ENCODE assay signal across 1 cellular context in genomic region chr14:68137704-68138619, GRCh38.
TF ChIP-seq lines count a peak whose summit lies in the region.

No MANE protein-coding gene starts in this region.

TF ChIP-seq in HEK293, 187 proteins besides CTCF, POLR2A, EP300 and RAD21 (continued from another document):
- no peak for TF ChIP-seq ZSCAN5A (tag by site-specific recombination; IDR thresholded peaks at IDR 0.05)
- no peak for TF ChIP-seq ZNF571 (tag by site-specific recombination; IDR thresholded peaks at IDR 0.05)
- TF ChIP-seq ZNF610 (tag by site-specific recombination; IDR thresholded peaks at IDR 0.05; ENCODE audit: borderline replicate concordance), result no peak
- TF ChIP-seq REPIN1 (tag by site-specific recombination; IDR thresholded peaks at IDR 0.05; ENCODE audit: low read depth), result no peak
- TF ChIP-seq GLI4 (tag by site-specific recombination; IDR thresholded peaks at IDR 0.05), result no peak
- no peak for TF ChIP-seq ZNF426 (tag by site-specific recombination; IDR thresholded peaks at IDR 0.05)
- TF ChIP-seq ZSCAN16 (tag by site-specific recombination; IDR thresholded peaks at IDR 0.05), result peak; percentile 91
- no peak; the same call in 1 of the 2 replicates for TF ChIP-seq ZNF324 (tag by site-specific recombination; IDR thresholded peaks at IDR 0.05)
- TF ChIP-seq PRDM4 (tag by site-specific recombination; IDR thresholded peaks at IDR 0.05), result peak; percentile 38; the same call in 1 of the 2 replicates
- no peak for TF ChIP-seq ZNF157 (tag by site-specific recombination; IDR thresholded peaks at IDR 0.05)
- TF ChIP-seq ZNF621 (tag by site-specific recombination; IDR thresholded peaks at IDR 0.05), result no peak
- TF ChIP-seq ZNF664 (tag by site-specific recombination; IDR thresholded peaks at IDR 0.05), result no peak
- TF ChIP-seq PBX3 (CRISPR knock-in tag; IDR thresholded peaks at IDR 0.05), result no peak
- TF ChIP-seq ZNF670 (tag by site-specific recombination; IDR thresholded peaks at IDR 0.05; ENCODE audit: low read depth), result no peak
- no peak for TF ChIP-seq ZNF449 (tag by site-specific recombination; IDR thresholded peaks at IDR 0.05)
- peak; percentile 77 for TF ChIP-seq ZBTB21 (tag by site-specific recombination; IDR thresholded peaks at IDR 0.05)
- TF ChIP-seq GLIS2 (tag by site-specific recombination; IDR thresholded peaks at IDR 0.05), result no peak
- no peak for TF ChIP-seq ZNF747 (tag by site-specific recombination; IDR thresholded peaks at IDR 0.05)
- TF ChIP-seq ZNF148 (tag by site-specific recombination; IDR thresholded peaks at IDR 0.05; ENCODE audit: borderline replicate concordance), result no peak
- TF ChIP-seq ZNF596 (tag by site-specific recombination; IDR thresholded peaks at IDR 0.05), result no peak
- peak; percentile 38; the same call in 1 of the 2 replicates for TF ChIP-seq ZNF2 (tag by site-specific recombination; IDR thresholded peaks at IDR 0.05)
- no peak for TF ChIP-seq YY1 (tag by site-specific recombination; IDR thresholded peaks at IDR 0.05)
- TF ChIP-seq KLF9 (tag by site-specific recombination; IDR thresholded peaks at IDR 0.05; ENCODE audit: low read depth), result no peak
- 0 out of 2 replicates have a peak, but pooled peaks have one; percentile 55 for TF ChIP-seq ZNF561 (tag by site-specific recombination; IDR thresholded peaks at IDR 0.05; ENCODE audit: borderline replicate concordance)
- peak; percentile 19; the same call in 1 of the 2 replicates for TF ChIP-seq MZF1 (tag by site-specific recombination; IDR thresholded peaks at IDR 0.05; ENCODE audit: borderline replicate concordance)
- TF ChIP-seq ZNF518A (tag by site-specific recombination; conservative IDR thresholded peaks at IDR 0.05; ENCODE audit: low read depth), result 0 out of 2 replicates have a peak, but pooled peaks have one; percentile 36
- TF ChIP-seq HOXC10 (CRISPR knock-in tag; IDR thresholded peaks at IDR 0.05), result no peak
- TF ChIP-seq ZNF704 (tag by site-specific recombination; IDR thresholded peaks at IDR 0.05), result no peak
